In the genomic region with DNA sequence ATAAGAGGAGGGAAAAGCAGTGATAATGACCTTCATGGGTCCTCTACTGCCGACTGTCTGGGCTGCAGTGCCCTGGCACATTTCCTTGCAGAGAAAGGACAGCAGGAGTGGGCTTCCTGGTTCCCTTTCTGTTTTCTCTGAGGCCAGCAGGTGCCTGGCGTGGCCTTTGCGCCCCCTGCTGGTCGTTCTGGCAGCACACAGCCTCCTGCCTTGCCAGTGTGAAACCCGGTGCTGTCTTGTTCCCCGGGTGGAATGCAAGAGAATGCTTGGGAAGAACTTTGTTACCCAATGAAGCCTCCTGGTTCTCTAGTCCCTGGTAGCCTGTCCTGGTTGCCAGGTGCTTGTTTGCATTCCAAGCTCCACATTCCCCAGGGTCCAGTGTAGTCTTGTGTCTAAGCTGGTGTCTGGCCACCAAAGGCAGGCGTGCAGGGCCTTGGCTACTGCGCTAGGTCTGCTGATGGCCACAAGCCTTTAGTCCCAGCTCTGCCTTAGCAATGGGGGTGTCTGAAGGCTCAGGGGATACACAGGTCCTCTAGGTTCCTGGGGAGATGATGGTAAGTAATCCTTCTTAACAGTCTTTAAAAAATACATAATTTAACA, we compare ENCODE assay signal across 8 cellular contexts.
DNase-seq lines count a peak whose midpoint lies in the region; ATAC-seq, FAIRE-seq and TF ChIP-seq lines count a peak whose summit lies in the region.

No MANE protein-coding gene starts in this region.

- no peak overlapping the region for H3K4me3 Mint-ChIP-seq in CD4-positive, CD25-positive, alpha-beta regulatory T cell
- no peak overlapping the region for H3K4me3 Mint-ChIP-seq in activated T-helper 17 cell treated with anti-CD3 and anti-CD28 coated beads, Interleukin-2, amount 50 U/mL, for 72 hours

- no peaks in the 10 kb centered on the region for H3K27me3 Mint-ChIP-seq in CD4-positive, CD25-positive, alpha-beta regulatory T cell
- peaks cover 4% of the 10 kb centered on the region for H3K27me3 Mint-ChIP-seq in activated T-helper 17 cell treated with anti-CD3 and anti-CD28 coated beads, Interleukin-2, amount 50 U/mL, for 72 hours

- no peaks in the 10 kb centered on the region for H3K4me1 Mint-ChIP-seq in CD4-positive, CD25-positive, alpha-beta regulatory T cell
- peaks cover 3% of the 10 kb centered on the region for H3K4me1 Mint-ChIP-seq in activated T-helper 17 cell treated with anti-CD3 and anti-CD28 coated beads, Interleukin-2, amount 50 U/mL, for 72 hours

- H3K36me3 ChIP-seq in CD4-positive, CD25-positive, alpha-beta regulatory T cell (ENCODE audit: control insufficient read depth, insufficient read depth, low read length): no peaks in the 10 kb centered on the region

- no peak overlapping the region for H3K4me3 ChIP-seq in CD4-positive, CD25-positive, alpha-beta regulatory T cell (ENCODE audit: low read depth, low read length)
- no peak overlapping the region for H3K4me3 ChIP-seq in HL-60 (replicated peaks; ENCODE audit: insufficient read depth, low read length)

- DNase-seq in CD4-positive, CD25-positive, alpha-beta regulatory T cell: peak; percentile 8 to 27 (median 26)
- DNase-seq in GM19240 (ENCODE audit: insufficient read length, low spot score) (peak; percentile 41), HL-60 (ENCODE audit: low read depth in 1 of 2, low spot score in 1 of 2) (peak; percentile 42 to 52), RCC 7860 (ENCODE audit: low spot score) (peak; percentile 21), germinal center (ENCODE audit: low spot score) (peak; percentile 25), pons (ENCODE audit: low spot score) (peak; percentile 47), ureter (ENCODE audit: low spot score) (peak; percentile 68)

- H3K27ac ChIP-seq in CD4-positive, CD25-positive, alpha-beta regulatory T cell (ENCODE audit: insufficient read depth, low read length, poor library complexity, severe bottlenecking): no peak overlapping the region
- H3K27ac ChIP-seq in HL-60 (replicated peaks): no peak overlapping the region

- H3K27me3 ChIP-seq in CD4-positive, CD25-positive, alpha-beta regulatory T cell (ENCODE audit: control insufficient read depth, insufficient read depth, low read length): no peaks in the 10 kb centered on the region
- H3K27me3 ChIP-seq in HL-60 (ENCODE audit: insufficient read depth, poor library complexity, severe bottlenecking): no peaks in the 10 kb centered on the region

- peaks cover 0 to 2% (median 0%) of the 10 kb centered on the region in 7 donors for H3K9me3 Mint-ChIP-seq in CD4-positive, CD25-positive, alpha-beta regulatory T cell
- H3K9me3 Mint-ChIP-seq in activated T-helper 17 cell treated with anti-CD3 and anti-CD28 coated beads, Interleukin-2, amount 50 U/mL, for 72 hours: no peaks in the 10 kb centered on the region

- H3K4me1 ChIP-seq in CD4-positive, CD25-positive, alpha-beta regulatory T cell (ENCODE audit: control insufficient read depth, insufficient read depth, low read length, poor library complexity, severe bottlenecking): no peaks in the 10 kb centered on the region

- no peaks in the 10 kb centered on the region for H3K36me3 Mint-ChIP-seq in CD4-positive, CD25-positive, alpha-beta regulatory T cell
- H3K36me3 Mint-ChIP-seq in activated T-helper 17 cell treated with anti-CD3 and anti-CD28 coated beads, Interleukin-2, amount 50 U/mL, for 72 hours (ENCODE audit: low read depth): no peaks in the 10 kb centered on the region

- no peak for FAIRE-seq in RCC 7860 (lab: Jason Lieb, UNC)

- H3K27ac Mint-ChIP-seq in CD4-positive, CD25-positive, alpha-beta regulatory T cell: peak overlapping the region in 1 of 3 donors; percentile 52
- H3K27ac Mint-ChIP-seq in activated T-helper 17 cell treated with anti-CD3 and anti-CD28 coated beads, Interleukin-2, amount 50 U/mL, for 72 hours: peak overlapping the region; percentile 42

- no peak for ATAC-seq in CD4-positive, CD25-positive, alpha-beta regulatory T cell (ENCODE audit: low read depth in 2 of 2)
- ATAC-seq in activated T-helper 17 cell treated with anti-CD3 and anti-CD28 coated beads, Interleukin-2, amount 50 U/mL, for 72 hours (replicated peaks): peak; percentile 76

- H3K9me3 ChIP-seq in CD4-positive, CD25-positive, alpha-beta regulatory T cell (ENCODE audit: control insufficient read depth in 2 of 2, low read length in 2 of 2): peaks cover 0 to 2% of the 10 kb centered on the region in 2 experiments

- peak; percentile 79 for TF ChIP-seq CTCF in HL-60 (IDR thresholded peaks at IDR 0.05; ENCODE audit: insufficient read depth, low read length)
